In genomic region chr19:14554382-14554812, GRCh38 we compare ENCODE assay signal across 9 cellular contexts. TPM values are rescaled to one million over a fixed set of nuclear protein-coding genes. Genes with fewer than 3 reads are reported as not detected.
DNase-seq lines count a peak whose midpoint lies in the region; ATAC-seq, FAIRE-seq and TF ChIP-seq lines count a peak whose summit lies in the region.
"Had no signal": no experiment of that assay in that cellular context is flagged by ENCODE, and none has a peak within 500 bp of the region (broad histone marks: within the 10 kb centered on the region; RNA-seq: fewer than 3 reads in every experiment).

No MANE protein-coding gene starts in this region.

- no peak for TF ChIP-seq EP300 in HepG2 (IDR thresholded peaks at IDR 0.05; ENCODE audit: low read depth in 2 of 2, low read length in 2 of 2)
- no peak for TF ChIP-seq EP300 in HepG2 (CRISPR knock-in tag; IDR thresholded peaks at IDR 0.05; ENCODE audit: borderline replicate concordance)

- H3K9ac ChIP-seq in BLaER1 (peak overlapping the region; percentile 70; the same call in 1 of the 2 replicates), HepG2 (ENCODE audit: insufficient read depth, low read depth, low read length) (peak overlapping the region; percentile 36; the same call in 1 of the 2 replicates)

- H3K4me3 ChIP-seq in BLaER1 = no peak overlapping the region
- H3K4me3 ChIP-seq in HepG2 (replicated peaks in 1 of 3; ENCODE audit: insufficient read depth in 1 of 3, low read depth in 2 of 3, low read length in 3 of 3) = peak overlapping the region in 1 of 3 experiments; percentile 29; a peak in 1 of 6 replicates
- H3K4me3 ChIP-seq in uterus = no peak overlapping the region
- no peak overlapping the region for H3K4me3 ChIP-seq in aorta (ENCODE audit: low read length in 2 of 2)
- H3K4me3 ChIP-seq: cardiac muscle cell had no signal

- peak overlapping the region; percentile 66 for H3K27ac Mint-ChIP-seq in activated CD8-positive, alpha-beta T cell treated with anti-CD3 and anti-CD28 coated beads for 36 hours

- BruUV-seq in HepG2 (replicated peaks; lab: Mats Ljungman, UMichigan) = no TSS peak

- peak; percentile 25; the same call in 1 of the 2 replicates for TF ChIP-seq RAD21 in HepG2 (CRISPR knock-in tag; IDR thresholded peaks at IDR 0.05)

- DNase-seq in HT-29 (ENCODE audit: low spot score) (peak; percentile 23), HepG2 (ENCODE audit: low spot score) (peak; percentile 76), uterus (no peak), left cardiac atrium (no peak), aorta (no peak)
- no peak for DNase-seq in activated CD8-positive, alpha-beta T cell treated with anti-CD3 and anti-CD28 coated beads for 36 hours

- CTCF ChIA-PET in activated CD8-positive, alpha-beta T cell treated with anti-CD3 and anti-CD28 coated beads for 36 hours (lab: Charles Lee) = interaction anchor here (0.7 to 2.0 kb wide), 5 partner anchors 13 to 132 kb away, joined by 3 to 5 read pairs (median 4); partner anchors contain the start of gene NDUFB7
- CTCF ChIA-PET in HepG2 (lab: Yijun Ruan, JAX; ENCODE audit: low intra/inter-chr PET ratio, low total read pairs) = interaction anchor here (1.3 kb wide), 1 partner anchor 79 kb away, joined by 3 read pairs; the partner anchor contains the start of gene PTGER1

- in situ Hi-C loops in HepG2 (cut with HindIII; ENCODE audit: extremely low pct_ligation_motif_present, low pct_unique_long_range_greater_than_20kb) = no loop called here

- WGBS in HepG2 (ENCODE audit: low lambda C conversion rate) = 80% methylated on average over 1 of the region's 6 CpGs
- WGBS in aorta, 2 donors = 70 to 77% methylated on average over 6 of the region's 6 CpGs

- POLR2A ChIA-PET in activated CD8-positive, alpha-beta T cell treated with anti-CD3 and anti-CD28 coated beads for 36 hours (lab: Charles Lee) = interaction anchor here (1.0 kb wide), 1 partner anchor 17 kb away, joined by 3 read pairs; the partner anchor contains the start of gene NDUFB7
- POLR2A ChIA-PET in HepG2 (lab: Yijun Ruan, JAX) = interaction anchor here (0.6 to 2.6 kb wide), 10 partner anchors 16 to 1612 kb away, joined by 3 to 17 read pairs (median 5); partner anchors contain the start of genes DNAJB1, GIPC1 and NDUFB7

- H4K20me1 ChIP-seq in BLaER1 (peaks cover 69% of the 10 kb centered on the region), HepG2 (ENCODE audit: insufficient read depth, low read length) (no peaks in the 10 kb centered on the region; the same call in 1 of the 2 replicates)

- H3K27me3 ChIP-seq in BLaER1 (no peaks in the 10 kb centered on the region), HepG2 (ENCODE audit: control insufficient read depth in 1 of 2, insufficient read depth in 2 of 2, low read length in 2 of 2) (no peaks in the 10 kb centered on the region), uterus (no peaks in the 10 kb centered on the region), aorta (ENCODE audit: control insufficient read depth in 1 of 2, insufficient read depth in 2 of 2, low read length in 1 of 2) (no peaks in the 10 kb centered on the region)
- H3K27me3 ChIP-seq: cardiac muscle cell had no signal

- intact Hi-C loops in activated CD8-positive, alpha-beta T cell treated with anti-CD3 and anti-CD28 coated beads for 36 hours (cut with micrococcal nuclease) = no loop called here
- intact Hi-C loops in HepG2 (cut with micrococcal nuclease; ENCODE audit: unreplicated experiment) (loop anchor here (1.0 kb wide), 1 partner anchor 41 kb away; no protein-coding TSS in a partner anchor), uterus (cut with DNase I; ENCODE audit: low total_unique reads) (no loop called here), left cardiac atrium (cut with DNase I) (no loop called here), aorta (cut with DNase I) (no loop called here)

- H3K4me3 Mint-ChIP-seq in activated CD8-positive, alpha-beta T cell treated with anti-CD3 and anti-CD28 coated beads for 36 hours = no peak overlapping the region

- peak overlapping the region; percentile 89 for H3K4me2 ChIP-seq in BLaER1
- H3K4me2 ChIP-seq in HepG2 (ENCODE audit: low read depth, low read length) = peak overlapping the region; percentile 54

- TF ChIP-seq CTCF in activated CD8-positive, alpha-beta T cell treated with anti-CD3 and anti-CD28 coated beads for 36 hours (IDR thresholded peaks at IDR 0.05) = no peak
- TF ChIP-seq CTCF in HepG2 (CRISPR knock-in tag; IDR thresholded peaks at IDR 0.05) (peak; percentile 53), uterus (IDR thresholded peaks at IDR 0.05) (no peak)

- H3K36me3 Mint-ChIP-seq in activated CD8-positive, alpha-beta T cell treated with anti-CD3 and anti-CD28 coated beads for 36 hours (ENCODE audit: low read depth) = peaks cover 5% of the 10 kb centered on the region

- no peak overlapping the region for H2AFZ ChIP-seq in HepG2 (ENCODE audit: low read length)

- H3K9me3 ChIP-seq in BLaER1 = no peaks in the 10 kb centered on the region
- H3K9me3 ChIP-seq in HepG2 (ENCODE audit: low read length) = no peaks in the 10 kb centered on the region
- no peaks in the 10 kb centered on the region for H3K9me3 ChIP-seq in uterus
- H3K9me3 ChIP-seq in aorta (ENCODE audit: control insufficient read depth, low read length) = no peaks in the 10 kb centered on the region

- no peaks in the 10 kb centered on the region for H3K9me3 Mint-ChIP-seq in activated CD8-positive, alpha-beta T cell treated with anti-CD3 and anti-CD28 coated beads for 36 hours

- H3K4me1 Mint-ChIP-seq in activated CD8-positive, alpha-beta T cell treated with anti-CD3 and anti-CD28 coated beads for 36 hours (ENCODE audit: low read depth) = peaks cover 54% of the 10 kb centered on the region

- peak overlapping the region; percentile 69 for H3K27ac ChIP-seq in BLaER1
- peak overlapping the region; percentile 66 for H3K27ac ChIP-seq in HepG2 (ENCODE audit: extremely low read length, insufficient read depth, low read length)
- H3K27ac ChIP-seq in uterus = no peak overlapping the region
- H3K27ac ChIP-seq in aorta (ENCODE audit: low read depth in 1 of 2, low read length in 2 of 2) = no peak overlapping the region
- H3K27ac ChIP-seq: cardiac muscle cell had no signal

- no peak for ATAC-seq in activated CD8-positive, alpha-beta T cell treated with anti-CD3 and anti-CD28 coated beads for 36 hours
- ATAC-seq in HepG2 (peak; percentile 83), GM19023 (IDR thresholded peaks at IDR 0.05; ENCODE audit: unreplicated experiment) (no peak), left cardiac atrium (no peak), aorta (ENCODE audit: low FRiP score) (no peak)

- TF ChIP-seq POLR2A in HepG2 (IDR thresholded peaks at IDR 0.05; ENCODE audit: insufficient read depth in 1 of 2, low read depth in 2 of 2, low read length in 2 of 2) = no peak
- TF ChIP-seq POLR2A in uterus (IDR thresholded peaks at IDR 0.05) = no peak

- H3K36me3 ChIP-seq in BLaER1 (peaks cover 19% of the 10 kb centered on the region), HepG2 (replicated peaks in 1 of 2; ENCODE audit: control insufficient read depth in 1 of 2, insufficient read depth in 2 of 2, low read length in 2 of 2) (peaks cover 3 to 4% of the 10 kb centered on the region in 2 experiments; a peak in 2 of 5 replicates), uterus (no peaks in the 10 kb centered on the region), aorta (ENCODE audit: control insufficient read depth in 1 of 2, insufficient read depth in 2 of 2, low read length in 1 of 2) (no peaks in the 10 kb centered on the region)
- H3K36me3 ChIP-seq: cardiac muscle cell had no signal

- FAIRE-seq in HepG2 (lab: Jason Lieb, UNC) = peak; percentile 84

- H3K27me3 Mint-ChIP-seq in activated CD8-positive, alpha-beta T cell treated with anti-CD3 and anti-CD28 coated beads for 36 hours = no peaks in the 10 kb centered on the region

- H3K79me2 ChIP-seq in HepG2 (ENCODE audit: insufficient read depth, low read length) = peaks cover 42% of the 10 kb centered on the region

- H3K4me1 ChIP-seq in BLaER1 (peaks cover 99% of the 10 kb centered on the region), HepG2 (ENCODE audit: insufficient read depth, low read length) (peaks cover 61% of the 10 kb centered on the region), uterus (peaks cover 0 to 11% of the 10 kb centered on the region in 2 donors), aorta (ENCODE audit: control insufficient read depth in 1 of 2, insufficient read depth in 2 of 2, low read length in 2 of 2) (no peaks in the 10 kb centered on the region)

RNA-seq across cellular contexts. Expression of gene NDUFB7, which starts 17.5 kb away (rescaled TPM):
- total RNA-seq in HT-29 (2014; rRNA removed; shearing (Covaris generic)) = 482 and 492 TPM in 2 replicates
- total RNA-seq in activated CD8-positive, alpha-beta T cell treated with anti-CD3 and anti-CD28 coated beads for 36 hours = 100 to 1,000 TPM; 123 to 135 TPM
- total RNA-seq in HepG2 (2016; rRNA removed; fragmentation: Illumina TruSeq; extraction: Trizol) = 198 and 244 TPM in 2 replicates
- total RNA-seq in HepG2 (2016; cell fraction: cytosol; rRNA removed; fragmentation: Illumina TruSeq; extraction: Trizol; ENCODE audit: low read depth) = 82.1 and 95.0 TPM in 2 replicates
- 211 and 273 TPM in 2 replicates for total RNA-seq in HepG2 (2016; cell fraction: insoluble cytoplasmic fraction; rRNA removed; fragmentation: Illumina TruSeq; extraction: Trizol)
- total RNA-seq in HepG2 (2016; cell fraction: membrane; rRNA removed; fragmentation: Illumina TruSeq; extraction: Trizol) = 110 and 154 TPM in 2 replicates
- total RNA-seq in HepG2 (2016; cell fraction: nucleus; rRNA removed; fragmentation: Illumina TruSeq; extraction: Trizol) = 70.6 and 78.7 TPM in 2 replicates
- 156 and 192 TPM in 2 replicates for polyA plus RNA-seq in HepG2 (2011; rRNA removed)
- polyA plus RNA-seq in HepG2 (2011; cell fraction: cytosol; rRNA removed) = 190 and 437 TPM in 2 replicates
- 175 and 191 TPM in 2 replicates for polyA plus RNA-seq in HepG2 (2011; cell fraction: nucleus; rRNA removed)
- 61.7 and 64.5 TPM in 2 replicates for polyA plus RNA-seq in HepG2 (2012)
- 81.2 and 92.7 TPM in 2 replicates for polyA plus RNA-seq in HepG2 (2016; cell fraction: cytosol; fragmentation: Illumina TruSeq; extraction: Trizol; ENCODE audit: low read depth)
- polyA plus RNA-seq in HepG2 (2016; cell fraction: insoluble cytoplasmic fraction; fragmentation: Illumina TruSeq; extraction: Trizol; ENCODE audit: low read depth) = 241 and 259 TPM in 2 replicates
- 104 and 120 TPM in 2 replicates for polyA plus RNA-seq in HepG2 (2016; cell fraction: membrane; fragmentation: Illumina TruSeq; extraction: Trizol; ENCODE audit: low read depth)
- polyA plus RNA-seq in HepG2 (2016; cell fraction: nucleus; fragmentation: Illumina TruSeq; extraction: Trizol; ENCODE audit: insufficient read depth, low read depth) = 132 and 145 TPM in 2 replicates
- polyA minus RNA-seq in HepG2 (2011; rRNA and poly(A)+ RNA removed; ENCODE audit: low replicate concordance) = 70.0 and 85.2 TPM in 2 replicates
- 35.3 and 38.9 TPM in 2 replicates for polyA minus RNA-seq in HepG2 (2011; cell fraction: cytosol; rRNA and poly(A)+ RNA removed)
- 12.1 and 13.1 TPM in 2 replicates for polyA minus RNA-seq in HepG2 (2011; cell fraction: nucleus; rRNA and poly(A)+ RNA removed)
- total RNA-seq in uterus = 100 to 1,000 TPM; 119 to 543 (median 221) TPM
- 100 to 1,000 TPM; 357 to 393 TPM for total RNA-seq in left cardiac atrium
- total RNA-seq in aorta = 100 to 1,000 TPM; 118 to 126 TPM
- 100 to 1,000 TPM; 433 to 452 TPM for polyA plus RNA-seq in aorta

RNA-seq across cellular contexts. Expression of gene TECR, which starts 25.0 kb away (rescaled TPM):
- total RNA-seq in HT-29 (2014; rRNA removed; shearing (Covaris generic)) = 117 and 146 TPM in 2 replicates
- total RNA-seq in activated CD8-positive, alpha-beta T cell treated with anti-CD3 and anti-CD28 coated beads for 36 hours = 10 to 100 TPM; 93.5 to 98.5 TPM
- total RNA-seq in HepG2 (2016; rRNA removed; fragmentation: Illumina TruSeq; extraction: Trizol) (25.9 and 54.9 TPM in 2 replicates), uterus (10 to 100 TPM in 3 of 4 donors, 1 to 10 TPM in 1; 4.6 to 68.2 (median 33.9) TPM), left cardiac atrium (100 to 1,000 TPM in 1 of 2 donors, 10 to 100 TPM in 1; 85.7 to 108 TPM), aorta (10 to 100 TPM; 40.1 to 64.4 TPM)
- 25.1 and 26.1 TPM in 2 replicates for total RNA-seq in HepG2 (2016; cell fraction: cytosol; rRNA removed; fragmentation: Illumina TruSeq; extraction: Trizol; ENCODE audit: low read depth)
- total RNA-seq in HepG2 (2016; cell fraction: insoluble cytoplasmic fraction; rRNA removed; fragmentation: Illumina TruSeq; extraction: Trizol) = 24.8 and 55.4 TPM in 2 replicates
- total RNA-seq in HepG2 (2016; cell fraction: membrane; rRNA removed; fragmentation: Illumina TruSeq; extraction: Trizol) = 23.9 and 26.8 TPM in 2 replicates
- 68.9 and 76.1 TPM in 2 replicates for total RNA-seq in HepG2 (2016; cell fraction: nucleus; rRNA removed; fragmentation: Illumina TruSeq; extraction: Trizol)
- polyA plus RNA-seq in HepG2 (2011; rRNA removed) (121 and 137 TPM in 2 replicates), aorta (100 to 1,000 TPM in 1 of 2 donors, 10 to 100 TPM in 1; 56.5 to 112 TPM)
- polyA plus RNA-seq in HepG2 (2011; cell fraction: cytosol; rRNA removed) = 131 and 134 TPM in 2 replicates
- polyA plus RNA-seq in HepG2 (2011; cell fraction: nucleus; rRNA removed) = 178 and 205 TPM in 2 replicates
- 94.0 and 122 TPM in 2 replicates for polyA plus RNA-seq in HepG2 (2012)
- 70.2 and 77.8 TPM in 2 replicates for polyA plus RNA-seq in HepG2 (2016; cell fraction: cytosol; fragmentation: Illumina TruSeq; extraction: Trizol; ENCODE audit: low read depth)
- polyA plus RNA-seq in HepG2 (2016; cell fraction: insoluble cytoplasmic fraction; fragmentation: Illumina TruSeq; extraction: Trizol; ENCODE audit: low read depth) = 52.7 and 78.7 TPM in 2 replicates
- 63.3 and 69.9 TPM in 2 replicates for polyA plus RNA-seq in HepG2 (2016; cell fraction: membrane; fragmentation: Illumina TruSeq; extraction: Trizol; ENCODE audit: low read depth)
- polyA plus RNA-seq in HepG2 (2016; cell fraction: nucleus; fragmentation: Illumina TruSeq; extraction: Trizol; ENCODE audit: insufficient read depth, low read depth) = 231 and 244 TPM in 2 replicates
- polyA minus RNA-seq in HepG2 (2011; rRNA and poly(A)+ RNA removed; ENCODE audit: low replicate concordance) = 243 and 582 TPM in 2 replicates
- 99.1 and 118 TPM in 2 replicates for polyA minus RNA-seq in HepG2 (2011; cell fraction: cytosol; rRNA and poly(A)+ RNA removed)
- 62.2 and 64.2 TPM in 2 replicates for polyA minus RNA-seq in HepG2 (2011; cell fraction: nucleus; rRNA and poly(A)+ RNA removed)

RNA-seq across cellular contexts. Expression of gene CLEC17A, which starts 28.5 kb away (rescaled TPM):
- total RNA-seq in HT-29 (2014; rRNA removed; shearing (Covaris generic)) = not detected in 2 replicates
- under 1 TPM; 0.60 to 0.83 TPM for total RNA-seq in activated CD8-positive, alpha-beta T cell treated with anti-CD3 and anti-CD28 coated beads for 36 hours
- not detected in 2 replicates for total RNA-seq in HepG2 (2016; rRNA removed; fragmentation: Illumina TruSeq; extraction: Trizol)
- not detected in 2 replicates for total RNA-seq in HepG2 (2016; cell fraction: cytosol; rRNA removed; fragmentation: Illumina TruSeq; extraction: Trizol; ENCODE audit: low read depth)
- total RNA-seq in HepG2 (2016; cell fraction: insoluble cytoplasmic fraction; rRNA removed; fragmentation: Illumina TruSeq; extraction: Trizol) = not detected in 2 replicates
- not detected in 2 replicates for total RNA-seq in HepG2 (2016; cell fraction: membrane; rRNA removed; fragmentation: Illumina TruSeq; extraction: Trizol)
- not detected in 2 replicates for total RNA-seq in HepG2 (2016; cell fraction: nucleus; rRNA removed; fragmentation: Illumina TruSeq; extraction: Trizol)
- polyA plus RNA-seq in HepG2 (2011; rRNA removed) = not detected in 2 replicates
- polyA plus RNA-seq in HepG2 (2011; cell fraction: cytosol; rRNA removed) = not detected in 2 replicates
- not detected in 2 replicates for polyA plus RNA-seq in HepG2 (2011; cell fraction: nucleus; rRNA removed)
- polyA plus RNA-seq in HepG2 (2012) = not detected in 2 replicates
- not detected in 2 replicates for polyA plus RNA-seq in HepG2 (2016; cell fraction: cytosol; fragmentation: Illumina TruSeq; extraction: Trizol; ENCODE audit: low read depth)
- polyA plus RNA-seq in HepG2 (2016; cell fraction: insoluble cytoplasmic fraction; fragmentation: Illumina TruSeq; extraction: Trizol; ENCODE audit: low read depth) = not detected in 2 replicates
- not detected in 2 replicates for polyA plus RNA-seq in HepG2 (2016; cell fraction: membrane; fragmentation: Illumina TruSeq; extraction: Trizol; ENCODE audit: low read depth)
- polyA plus RNA-seq in HepG2 (2016; cell fraction: nucleus; fragmentation: Illumina TruSeq; extraction: Trizol; ENCODE audit: insufficient read depth, low read depth) = not detected in 2 replicates
- 0.33 TPM in 1 of 2 replicates, not detected in the other for polyA minus RNA-seq in HepG2 (2011; rRNA and poly(A)+ RNA removed; ENCODE audit: low replicate concordance)
- not detected in 2 replicates for polyA minus RNA-seq in HepG2 (2011; cell fraction: cytosol; rRNA and poly(A)+ RNA removed)
- not detected in 2 replicates for polyA minus RNA-seq in HepG2 (2011; cell fraction: nucleus; rRNA and poly(A)+ RNA removed)
- total RNA-seq in uterus = under 1 TPM in 1 of 4 donors, not detected in 3; 0.55 TPM
- total RNA-seq in left cardiac atrium = not detected
- total RNA-seq in aorta = under 1 TPM in 1 of 2 donors, not detected in 1; 0.18 TPM
- not detected for polyA plus RNA-seq in aorta
- total RNA-seq: cardiac muscle cell had no signal
- polyA plus RNA-seq: cardiac muscle cell had no signal

RNA-seq across cellular contexts. Expression of gene DNAJB1, which starts 36.2 kb away (rescaled TPM):
- total RNA-seq in HT-29 (2014; rRNA removed; shearing (Covaris generic)) = 77.7 and 79.9 TPM in 2 replicates
- total RNA-seq in activated CD8-positive, alpha-beta T cell treated with anti-CD3 and anti-CD28 coated beads for 36 hours = 10 to 100 TPM; 52.0 to 59.6 TPM
- total RNA-seq in HepG2 (2016; rRNA removed; fragmentation: Illumina TruSeq; extraction: Trizol) (87.5 and 101 TPM in 2 replicates), uterus (10 to 100 TPM; 10.2 to 66.9 (median 40.6) TPM), left cardiac atrium (10 to 100 TPM; 50.7 to 70.5 TPM), aorta (10 to 100 TPM; 58.0 to 95.8 TPM)
- total RNA-seq in HepG2 (2016; cell fraction: cytosol; rRNA removed; fragmentation: Illumina TruSeq; extraction: Trizol; ENCODE audit: low read depth) = 43.8 and 48.3 TPM in 2 replicates
- 87.7 and 97.3 TPM in 2 replicates for total RNA-seq in HepG2 (2016; cell fraction: insoluble cytoplasmic fraction; rRNA removed; fragmentation: Illumina TruSeq; extraction: Trizol)
- 100 and 105 TPM in 2 replicates for total RNA-seq in HepG2 (2016; cell fraction: membrane; rRNA removed; fragmentation: Illumina TruSeq; extraction: Trizol)
- 40.6 and 45.4 TPM in 2 replicates for total RNA-seq in HepG2 (2016; cell fraction: nucleus; rRNA removed; fragmentation: Illumina TruSeq; extraction: Trizol)
- polyA plus RNA-seq in HepG2 (2011; rRNA removed) (97.3 and 108 TPM in 2 replicates), aorta (10 to 100 TPM; 34.8 to 44.3 TPM)
- 90.1 and 116 TPM in 2 replicates for polyA plus RNA-seq in HepG2 (2011; cell fraction: cytosol; rRNA removed)
- polyA plus RNA-seq in HepG2 (2011; cell fraction: nucleus; rRNA removed) = 41.8 and 55.7 TPM in 2 replicates
- polyA plus RNA-seq in HepG2 (2012) = 45.3 and 99.6 TPM in 2 replicates
- 43.8 and 48.0 TPM in 2 replicates for polyA plus RNA-seq in HepG2 (2016; cell fraction: cytosol; fragmentation: Illumina TruSeq; extraction: Trizol; ENCODE audit: low read depth)
- polyA plus RNA-seq in HepG2 (2016; cell fraction: insoluble cytoplasmic fraction; fragmentation: Illumina TruSeq; extraction: Trizol; ENCODE audit: low read depth) = 139 and 144 TPM in 2 replicates
- 72.7 and 75.0 TPM in 2 replicates for polyA plus RNA-seq in HepG2 (2016; cell fraction: membrane; fragmentation: Illumina TruSeq; extraction: Trizol; ENCODE audit: low read depth)
- 76.4 and 83.8 TPM in 2 replicates for polyA plus RNA-seq in HepG2 (2016; cell fraction: nucleus; fragmentation: Illumina TruSeq; extraction: Trizol; ENCODE audit: insufficient read depth, low read depth)
- polyA minus RNA-seq in HepG2 (2011; rRNA and poly(A)+ RNA removed; ENCODE audit: low replicate concordance) = 94.0 and 151 TPM in 2 replicates
- 34.2 and 35.4 TPM in 2 replicates for polyA minus RNA-seq in HepG2 (2011; cell fraction: cytosol; rRNA and poly(A)+ RNA removed)
- 42.7 and 47.7 TPM in 2 replicates for polyA minus RNA-seq in HepG2 (2011; cell fraction: nucleus; rRNA and poly(A)+ RNA removed)

RNA-seq across cellular contexts. Expression of gene GIPC1, which starts 58.5 kb away (rescaled TPM):
- 296 and 305 TPM in 2 replicates for total RNA-seq in HT-29 (2014; rRNA removed; shearing (Covaris generic))
- total RNA-seq in activated CD8-positive, alpha-beta T cell treated with anti-CD3 and anti-CD28 coated beads for 36 hours = 10 to 100 TPM; 17.3 to 19.6 TPM
- total RNA-seq in HepG2 (2016; rRNA removed; fragmentation: Illumina TruSeq; extraction: Trizol) (44.3 and 48.1 TPM in 2 replicates), uterus (10 to 100 TPM; 14.1 to 70.0 (median 36.3) TPM), left cardiac atrium (10 to 100 TPM; 49.7 to 49.8 TPM), aorta (10 to 100 TPM; 42.3 to 53.0 TPM)
- 24.7 and 30.5 TPM in 2 replicates for total RNA-seq in HepG2 (2016; cell fraction: cytosol; rRNA removed; fragmentation: Illumina TruSeq; extraction: Trizol; ENCODE audit: low read depth)
- total RNA-seq in HepG2 (2016; cell fraction: insoluble cytoplasmic fraction; rRNA removed; fragmentation: Illumina TruSeq; extraction: Trizol) = 46.7 and 53.0 TPM in 2 replicates
- total RNA-seq in HepG2 (2016; cell fraction: membrane; rRNA removed; fragmentation: Illumina TruSeq; extraction: Trizol) = 34.5 and 47.8 TPM in 2 replicates
- total RNA-seq in HepG2 (2016; cell fraction: nucleus; rRNA removed; fragmentation: Illumina TruSeq; extraction: Trizol) = 19.0 and 25.5 TPM in 2 replicates
- polyA plus RNA-seq in HepG2 (2011; rRNA removed) (27.1 and 32.8 TPM in 2 replicates), aorta (100 to 1,000 TPM in 1 of 2 donors, 10 to 100 TPM in 1; 55.8 to 117 TPM)
- polyA plus RNA-seq in HepG2 (2011; cell fraction: cytosol; rRNA removed) = 26.8 and 37.9 TPM in 2 replicates
- 27.4 and 33.0 TPM in 2 replicates for polyA plus RNA-seq in HepG2 (2011; cell fraction: nucleus; rRNA removed)
- 13.4 and 20.7 TPM in 2 replicates for polyA plus RNA-seq in HepG2 (2012)
- 24.6 and 33.2 TPM in 2 replicates for polyA plus RNA-seq in HepG2 (2016; cell fraction: cytosol; fragmentation: Illumina TruSeq; extraction: Trizol; ENCODE audit: low read depth)
- 49.5 and 56.2 TPM in 2 replicates for polyA plus RNA-seq in HepG2 (2016; cell fraction: insoluble cytoplasmic fraction; fragmentation: Illumina TruSeq; extraction: Trizol; ENCODE audit: low read depth)
- 38.6 and 41.5 TPM in 2 replicates for polyA plus RNA-seq in HepG2 (2016; cell fraction: membrane; fragmentation: Illumina TruSeq; extraction: Trizol; ENCODE audit: low read depth)
- polyA plus RNA-seq in HepG2 (2016; cell fraction: nucleus; fragmentation: Illumina TruSeq; extraction: Trizol; ENCODE audit: insufficient read depth, low read depth) = 48.3 and 51.4 TPM in 2 replicates
- polyA minus RNA-seq in HepG2 (2011; rRNA and poly(A)+ RNA removed; ENCODE audit: low replicate concordance) = 30.0 and 63.8 TPM in 2 replicates
- 17.9 and 20.6 TPM in 2 replicates for polyA minus RNA-seq in HepG2 (2011; cell fraction: cytosol; rRNA and poly(A)+ RNA removed)
- polyA minus RNA-seq in HepG2 (2011; cell fraction: nucleus; rRNA and poly(A)+ RNA removed) = 9.7 and 11.3 TPM in 2 replicates

Comparison
In these comparisons a context has a peak if more than half of its experiments do, and no peak if none do; other contexts are left out.
1. H3K27ac ChIP-seq: peak in BLaER1 (single experiment) and HepG2 (single experiment); none in uterus (0 of 2) and aorta (0 of 2).
2. DNase-seq: peak in HT-29 (single experiment) and HepG2 (single experiment); none in activated CD8-positive, alpha-beta T cell treated with anti-CD3 and anti-CD28 coated beads for 36 hours (single experiment), uterus (0 of 2), left cardiac atrium (single experiment) and aorta (0 of 2).